ENCODE assay signal across 8 cellular contexts in the genomic region with DNA sequence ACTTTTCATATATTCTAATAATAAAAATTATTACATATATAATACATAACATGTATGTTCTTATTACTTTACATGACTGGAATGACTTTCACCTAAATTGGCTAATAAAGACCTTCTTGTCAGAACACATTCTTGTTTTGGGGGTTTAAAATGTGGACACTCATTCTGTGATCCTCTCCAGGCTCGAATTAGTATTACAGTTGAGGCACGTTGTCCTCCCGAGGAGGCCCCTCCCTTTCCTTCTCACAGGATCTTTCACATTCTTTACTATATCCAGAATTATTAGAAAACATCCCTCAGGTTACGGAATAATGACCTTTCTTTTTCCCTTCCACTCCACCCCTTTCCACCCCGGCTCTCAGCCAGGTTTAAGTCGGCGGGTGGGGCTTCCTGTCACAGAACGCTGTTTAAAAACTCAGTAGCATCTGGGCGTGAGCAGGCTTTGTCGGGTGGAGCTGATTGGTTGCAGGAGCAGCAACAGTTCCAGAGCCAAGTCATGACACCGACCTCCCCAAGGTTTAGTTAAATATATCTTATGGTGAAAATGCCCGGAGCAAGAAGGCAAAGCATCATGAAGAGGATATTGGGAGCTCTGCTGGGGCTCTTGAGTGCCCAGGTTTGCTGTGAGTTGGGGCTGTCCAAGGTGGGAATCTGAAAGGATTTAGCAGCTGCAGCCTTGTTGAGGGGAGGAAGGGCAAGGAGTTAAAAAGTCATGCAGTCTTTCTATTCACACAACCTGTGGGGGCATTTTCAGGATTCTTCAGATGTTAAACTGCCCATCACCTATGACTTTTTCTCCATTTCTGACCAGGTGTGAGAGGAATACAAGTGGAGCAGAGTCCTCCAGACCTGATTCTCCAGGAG.
DNase-seq lines count a peak whose midpoint lies in the region; TF ChIP-seq lines count a peak whose summit lies in the region.

No MANE protein-coding gene starts in this region.

- no peaks in the 10 kb centered on the region for H4K20me1 ChIP-seq in OCI-LY3 (ENCODE audit: insufficient read depth, low read length)

- no peak overlapping the region for H2BK120ac ChIP-seq in mesenchymal stem cell (ENCODE audit: low read depth, low read length)

- H2AFZ ChIP-seq in OCI-LY3 (ENCODE audit: low read depth, low read length): peak overlapping the region; percentile 50
- H2AFZ ChIP-seq in mesenchymal stem cell (ENCODE audit: low read depth, low read length): no peak overlapping the region

- H3K4me1 ChIP-seq in ES-I3 (ENCODE audit: insufficient read depth, low read length) (no peaks in the 10 kb centered on the region), OCI-LY3 (ENCODE audit: low read length) (peaks cover 18% of the 10 kb centered on the region), mesenchymal stem cell (ENCODE audit: control insufficient read depth, insufficient read depth, low read depth, low read length) (no peaks in the 10 kb centered on the region)

- no peak overlapping the region for H3K18ac ChIP-seq in mesenchymal stem cell (ENCODE audit: low read depth in 1 of 2, low read length in 2 of 2)

- no peak overlapping the region for H4K91ac ChIP-seq in mesenchymal stem cell (ENCODE audit: low read length)

- no peak overlapping the region for H3K4ac ChIP-seq in mesenchymal stem cell (ENCODE audit: low read depth in 1 of 2, low read length in 2 of 2)

- H3K4me2 ChIP-seq in OCI-LY3 (ENCODE audit: low read length): peak overlapping the region; percentile 88
- no peak overlapping the region for H3K4me2 ChIP-seq in mesenchymal stem cell (ENCODE audit: low read length, poor library complexity, severe bottlenecking)

- CTCF ChIA-PET in HEK293T (lab: Yijun Ruan, JAX): interaction anchor here (0.6 to 0.8 kb wide), 2 partner anchors 62 to 88 kb away, joined by 3 read pairs; no protein-coding TSS in a partner anchor

- H3K14ac ChIP-seq in mesenchymal stem cell (ENCODE audit: low read length in 2 of 2): no peak overlapping the region

- no peaks in the 10 kb centered on the region for H3K79me1 ChIP-seq in mesenchymal stem cell (replicated peaks; ENCODE audit: low read length, poor library complexity, severe bottlenecking)

- H3K9ac ChIP-seq in ES-I3 (ENCODE audit: low read depth, low read length): peak overlapping the region; percentile 59; the same call in 1 of the 2 replicates
- H3K9ac ChIP-seq in OCI-LY3 (ENCODE audit: low read length): no peak overlapping the region
- peak overlapping the region; percentile 14 for H3K9ac ChIP-seq in mesenchymal stem cell (ENCODE audit: low read length)

- no peak overlapping the region for H4K8ac ChIP-seq in mesenchymal stem cell (ENCODE audit: low read length)

- no peaks in the 10 kb centered on the region for H3K36me3 Mint-ChIP-seq in activated naive CD8-positive, alpha-beta T cell treated with anti-CD3 and anti-CD28 coated beads for 36 hours

- H3K4me3 ChIP-seq in OCI-LY3 (ENCODE audit: low read length) (peak overlapping the region; percentile 68), mesenchymal stem cell (ENCODE audit: insufficient read depth in 1 of 2, low read depth in 1 of 2, low read length in 2 of 2) (peak overlapping the region in 1 of 2 experiments; percentile 73)

- no peak for TF ChIP-seq CTCF in OCI-LY3 (IDR thresholded peaks at IDR 0.05; ENCODE audit: low read depth, low read length)

- no peak overlapping the region for H3K27ac ChIP-seq in OCI-LY3 (ENCODE audit: low read length)
- no peak overlapping the region for H3K27ac ChIP-seq in mesenchymal stem cell (ENCODE audit: low read length, poor library complexity, severe bottlenecking)

- no peak overlapping the region for H3K23ac ChIP-seq in mesenchymal stem cell (ENCODE audit: low read length in 2 of 2)

- no peak overlapping the region for H2BK5ac ChIP-seq in mesenchymal stem cell (ENCODE audit: low read depth, low read length, poor library complexity, severe bottlenecking)

- peaks cover 23% of the 10 kb centered on the region for H3K4me1 Mint-ChIP-seq in activated naive CD8-positive, alpha-beta T cell treated with anti-CD3 and anti-CD28 coated beads for 36 hours

- 3% methylated on average over 11 of the region's 12 CpGs for WGBS in mesenchymal stem cell

- H3K27me3 Mint-ChIP-seq in activated naive CD8-positive, alpha-beta T cell treated with anti-CD3 and anti-CD28 coated beads for 36 hours: no peaks in the 10 kb centered on the region

- H3K27me3 ChIP-seq in OCI-LY3 (ENCODE audit: low read depth, low read length): peaks cover 65% of the 10 kb centered on the region
- peaks cover 16 to 17% of the 10 kb centered on the region in 2 experiments for H3K27me3 ChIP-seq in mesenchymal stem cell (ENCODE audit: control insufficient read depth in 1 of 2, insufficient read depth in 1 of 2, low read length in 2 of 2)

- H3K79me2 ChIP-seq in OCI-LY3 (ENCODE audit: low read length): no peaks in the 10 kb centered on the region

- H2BK12ac ChIP-seq in mesenchymal stem cell (ENCODE audit: low read length in 2 of 2): no peak overlapping the region

- H3K36me3 ChIP-seq in ES-I3 (ENCODE audit: insufficient read depth, low read length) (no peaks in the 10 kb centered on the region), OCI-LY3 (replicated peaks; ENCODE audit: low read depth, low read length) (no peaks in the 10 kb centered on the region), mesenchymal stem cell (ENCODE audit: control insufficient read depth in 1 of 2, insufficient read depth in 2 of 2, low read depth in 1 of 2, low read length in 2 of 2) (no peaks in the 10 kb centered on the region)

- H3K9me3 Mint-ChIP-seq in activated naive CD8-positive, alpha-beta T cell treated with anti-CD3 and anti-CD28 coated beads for 36 hours: no peaks in the 10 kb centered on the region

- DNase-seq in HEK293T (ENCODE audit: extremely low spot score): peak; percentile 10
- peak; percentile 45 for DNase-seq in activated naive CD8-positive, alpha-beta T cell treated with anti-CD3 and anti-CD28 coated beads for 36 hours
- DNase-seq in mesenchymal stem cell: no peak
- DNase-seq in retina: no peak
- DNase-seq in NCI-H1105 (lab: John Stamatoyannopoulos, UW): no peak
- no peak for DNase-seq in NCI-H524 treated with DMSO at 0.1 percent for 48 hours (lab: John Stamatoyannopoulos, UW)

- peak overlapping the region; percentile 91 for H3K27ac Mint-ChIP-seq in activated naive CD8-positive, alpha-beta T cell treated with anti-CD3 and anti-CD28 coated beads for 36 hours

- no peak overlapping the region for H2BK15ac ChIP-seq in mesenchymal stem cell (ENCODE audit: low read depth, poor library complexity, severe bottlenecking)

- POLR2A ChIA-PET in HEK293T (lab: Yijun Ruan, JAX): no interaction called here

- H3K9me3 ChIP-seq in ES-I3 (ENCODE audit: control insufficient read depth, insufficient read depth, low read length): no peaks in the 10 kb centered on the region
- H3K9me3 ChIP-seq in OCI-LY3 (ENCODE audit: insufficient read depth, low read length): no peaks in the 10 kb centered on the region
- H3K9me3 ChIP-seq in mesenchymal stem cell (ENCODE audit: control insufficient read depth, low read length): no peaks in the 10 kb centered on the region

- peak overlapping the region; percentile 88 for H3K4me3 Mint-ChIP-seq in activated naive CD8-positive, alpha-beta T cell treated with anti-CD3 and anti-CD28 coated beads for 36 hours

- H2AK5ac ChIP-seq in mesenchymal stem cell (ENCODE audit: low read length, severe bottlenecking): no peak overlapping the region

TF ChIP-seq in HEK293T, 16 proteins besides CTCF, POLR2A, EP300 and RAD21:
- TF ChIP-seq NFRKB (IDR thresholded peaks at IDR 0.05) (no peak), SUZ12 (IDR thresholded peaks at IDR 0.05) (no peak), TARDBP (IDR thresholded peaks at IDR 0.05) (no peak), FOXK2 (IDR thresholded peaks at IDR 0.05) (no peak), ARNT (IDR thresholded peaks at IDR 0.05) (no peak), SP1 (IDR thresholded peaks at IDR 0.05) (no peak), HDGF (IDR thresholded peaks at IDR 0.05; ENCODE audit: borderline replicate concordance) (no peak), FOXM1 (IDR thresholded peaks at IDR 0.05; ENCODE audit: borderline replicate concordance) (no peak), ZNF384 (IDR thresholded peaks at IDR 0.05) (no peak), FOXA1 (IDR thresholded peaks at IDR 0.05) (no peak)
- TF ChIP-seq, protein P1, sequence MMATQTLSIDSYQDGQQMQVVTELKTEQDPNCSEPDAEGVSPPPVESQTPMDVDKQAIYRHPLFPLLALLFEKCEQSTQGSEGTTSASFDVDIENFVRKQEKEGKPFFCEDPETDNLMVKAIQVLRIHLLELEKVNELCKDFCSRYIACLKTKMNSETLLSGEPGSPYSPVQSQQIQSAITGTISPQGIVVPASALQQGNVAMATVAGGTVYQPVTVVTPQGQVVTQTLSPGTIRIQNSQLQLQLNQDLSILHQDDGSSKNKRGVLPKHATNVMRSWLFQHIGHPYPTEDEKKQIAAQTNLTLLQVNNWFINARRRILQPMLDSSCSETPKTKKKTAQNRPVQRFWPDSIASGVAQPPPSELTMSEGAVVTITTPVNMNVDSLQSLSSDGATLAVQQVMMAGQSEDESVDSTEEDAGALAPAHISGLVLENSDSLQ (IDR thresholded peaks at IDR 0.05): no peak

Comparison
In these comparisons a context has a peak if more than half of its experiments do, and no peak if none do; other contexts are left out.
1. DNase-seq: peak in HEK293T (single experiment) and activated naive CD8-positive, alpha-beta T cell treated with anti-CD3 and anti-CD28 coated beads for 36 hours (single experiment); none in mesenchymal stem cell (single experiment), retina (single experiment), NCI-H1105 (single experiment) and NCI-H524 treated with DMSO at 0.1 percent for 48 hours (single experiment).